ENCODE assay signal across 8 cellular contexts in the genomic region with DNA sequence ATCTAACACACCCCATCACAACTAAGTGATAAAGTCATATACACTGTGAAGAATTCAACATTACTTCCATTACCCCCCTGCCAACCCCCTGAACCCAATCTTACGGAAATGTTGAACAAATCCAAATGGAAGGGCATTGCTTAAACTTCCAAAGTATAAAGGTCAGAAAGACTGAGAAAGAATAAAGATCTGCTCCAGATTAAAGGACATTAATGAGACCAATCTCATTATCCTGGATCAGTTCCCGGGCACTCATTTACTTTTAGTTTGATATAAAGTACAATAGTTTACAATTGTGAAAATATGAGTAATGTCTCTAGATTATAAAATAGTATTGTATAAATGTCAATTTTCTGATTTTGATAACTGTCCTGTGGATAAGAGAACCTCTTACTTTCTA.
"Had no signal": no experiment of that assay in that cellular context is flagged by ENCODE, and none has a peak within 500 bp of the region (broad histone marks: within the 10 kb centered on the region; RNA-seq: fewer than 3 reads in every experiment).

No MANE protein-coding gene starts in this region.

- FAIRE-seq: G401.6, GM12878, GM12891, GM12892, GM18507, GM19239 had no signal

- DNase-seq: GDM1, GF-D8 had no signal

- ATAC-seq: GM12878 had no signal

- H3K4me3 ChIP-seq: GM12878 had no signal
